ENCODE assay signal across 16 cellular contexts in genomic region chr11:108975641-108976071, GRCh38.
DNase-seq lines count a peak whose midpoint lies in the region; ATAC-seq and TF ChIP-seq lines count a peak whose summit lies in the region.
"Had no signal": no experiment of that assay in that cellular context is flagged by ENCODE, and none has a peak within 500 bp of the region (broad histone marks: within the 10 kb centered on the region; RNA-seq: fewer than 3 reads in every experiment).

No MANE protein-coding gene starts in this region.

- H3K4me3 Mint-ChIP-seq in brain, result peak overlapping the region in 1 of 5 experiments; percentile 4
- no peak overlapping the region for H3K4me3 Mint-ChIP-seq in activated naive CD4-positive, alpha-beta T cell treated with anti-CD3 and anti-CD28 coated beads, Interleukin-2, amount 10 ng/mL, durations not matched to agents 7 days and 5 days
- H3K4me3 Mint-ChIP-seq: endodermal cell; naive thymus-derived CD4-positive, alpha-beta T cell had no signal

- no peaks in the 10 kb centered on the region for H3K36me3 ChIP-seq in uterus

- no peak overlapping the region for H3K4me3 ChIP-seq in uterus
- H3K4me3 ChIP-seq: K562 had no signal

- peaks cover 7% of the 10 kb centered on the region for H3K27me3 Mint-ChIP-seq in brain
- H3K27me3 Mint-ChIP-seq in activated naive CD4-positive, alpha-beta T cell treated with anti-CD3 and anti-CD28 coated beads, Interleukin-2, amount 10 ng/mL, durations not matched to agents 7 days and 5 days, result no peaks in the 10 kb centered on the region

- ATAC-seq in HG03439 (IDR thresholded peaks at IDR 0.05; ENCODE audit: unreplicated experiment), result no peak
- ATAC-seq: HCT116; K562; naive thymus-derived CD4-positive, alpha-beta T cell had no signal

- peak; percentile 62 for DNase-seq in COLO668 (lab: John Stamatoyannopoulos, UW; ENCODE audit: unreplicated experiment)
- peak; percentile 82 for DNase-seq in NCI-H1105 (lab: John Stamatoyannopoulos, UW)
- peak; percentile 60 for DNase-seq in NCI-H510A (lab: John Stamatoyannopoulos, UW)
- no peak for DNase-seq in activated naive CD4-positive, alpha-beta T cell treated with anti-CD3 and anti-CD28 coated beads, Interleukin-2, amount 10 ng/mL, durations not matched to agents 7 days and 5 days
- DNase-seq in activated gamma-delta T cell treated with Interleukin-2 at 50 U/mL for 16 hours, result no peak
- DNase-seq in uterus, result no peak
- DNase-seq: ACHN; activated CD4-positive, alpha-beta T cell treated with anti-CD3 and anti-CD28 coated beads, Interleukin-2, amount 50 U/mL, for 1 hour; endodermal cell; mammary epithelial cell; naive thymus-derived CD4-positive, alpha-beta T cell; RPMI8226 had no signal

- CTCF ChIA-PET in activated naive CD4-positive, alpha-beta T cell treated with anti-CD3 and anti-CD28 coated beads, Interleukin-2, amount 10 ng/mL, durations not matched to agents 7 days and 5 days (lab: Charles Lee), result no interaction called here

- TF ChIP-seq CTCF in brain (conservative IDR thresholded peaks at IDR 0.05) (no peak), uterus (IDR thresholded peaks at IDR 0.05) (no peak)

- no peaks in the 10 kb centered on the region for H3K36me3 Mint-ChIP-seq in brain
- no peaks in the 10 kb centered on the region for H3K36me3 Mint-ChIP-seq in activated naive CD4-positive, alpha-beta T cell treated with anti-CD3 and anti-CD28 coated beads, Interleukin-2, amount 10 ng/mL, durations not matched to agents 7 days and 5 days
- H3K36me3 Mint-ChIP-seq: naive thymus-derived CD4-positive, alpha-beta T cell had no signal

- no peak for TF ChIP-seq POLR2A in uterus (IDR thresholded peaks at IDR 0.05)

- no peaks in the 10 kb centered on the region for H3K9me3 ChIP-seq in uterus

- H3K9me3 Mint-ChIP-seq in brain, result peaks cover 0 to 12% (median 3%) of the 10 kb centered on the region in 5 experiments
- H3K9me3 Mint-ChIP-seq in activated naive CD4-positive, alpha-beta T cell treated with anti-CD3 and anti-CD28 coated beads, Interleukin-2, amount 10 ng/mL, durations not matched to agents 7 days and 5 days, result no peaks in the 10 kb centered on the region
- H3K9me3 Mint-ChIP-seq: endodermal cell had no signal

- intact Hi-C loops in uterus (cut with DNase I; ENCODE audit: low total_unique reads), result no loop called here

- no peaks in the 10 kb centered on the region for H3K4me1 ChIP-seq in uterus

- H3K27me3 ChIP-seq in uterus, result no peaks in the 10 kb centered on the region

- H3K27ac Mint-ChIP-seq in brain, result peak overlapping the region in 4 of 5 experiments; percentile 65 to 93 (median 84)
- no peak overlapping the region for H3K27ac Mint-ChIP-seq in activated naive CD4-positive, alpha-beta T cell treated with anti-CD3 and anti-CD28 coated beads, Interleukin-2, amount 10 ng/mL, durations not matched to agents 7 days and 5 days
- H3K27ac Mint-ChIP-seq: endodermal cell; naive thymus-derived CD4-positive, alpha-beta T cell had no signal

- H3K4me1 Mint-ChIP-seq in brain, result peaks cover 19% of the 10 kb centered on the region
- no peaks in the 10 kb centered on the region for H3K4me1 Mint-ChIP-seq in activated naive CD4-positive, alpha-beta T cell treated with anti-CD3 and anti-CD28 coated beads, Interleukin-2, amount 10 ng/mL, durations not matched to agents 7 days and 5 days
- H3K4me1 Mint-ChIP-seq: naive thymus-derived CD4-positive, alpha-beta T cell had no signal

- H3K27ac ChIP-seq in uterus, result no peak overlapping the region

Comparison
In these comparisons a context has a peak if more than half of its experiments do, and no peak if none do; other contexts are left out.
1. DNase-seq: peak in COLO668 (single experiment), NCI-H1105 (single experiment) and NCI-H510A (single experiment); none in activated naive CD4-positive, alpha-beta T cell treated with anti-CD3 and anti-CD28 coated beads, Interleukin-2, amount 10 ng/mL, durations not matched to agents 7 days and 5 days (single experiment), activated gamma-delta T cell treated with Interleukin-2 at 50 U/mL for 16 hours (single experiment) and uterus (0 of 2).